11 cellular contexts compared by ENCODE assay signal in the genomic region with DNA sequence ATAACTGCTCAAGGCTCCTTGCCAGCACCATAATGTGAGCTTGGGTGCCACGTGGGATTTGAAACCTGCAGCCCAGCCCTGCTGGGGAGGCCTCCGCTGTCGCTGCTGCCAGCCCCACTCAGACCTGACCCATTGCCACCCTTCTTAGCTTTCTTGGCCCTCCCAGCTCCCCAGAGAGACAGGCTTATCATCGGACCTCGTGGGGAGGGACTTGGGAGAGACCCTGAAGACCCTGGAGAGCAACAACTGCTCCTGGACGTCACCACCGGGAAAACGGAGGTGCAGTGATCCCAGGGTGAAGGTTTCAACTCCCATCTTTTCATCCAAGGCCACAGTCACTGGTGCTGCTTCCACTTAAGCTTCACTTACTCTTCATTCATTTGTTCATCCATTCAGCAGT.
DNase-seq lines count a peak whose midpoint lies in the region; ATAC-seq and TF ChIP-seq lines count a peak whose summit lies in the region.
"Had no signal": no experiment of that assay in that cellular context is flagged by ENCODE, and none has a peak within 500 bp of the region (broad histone marks: within the 10 kb centered on the region; RNA-seq: fewer than 3 reads in every experiment).

No MANE protein-coding gene starts in this region.

- peak; percentile 36 for DNase-seq in activated CD8-positive, alpha-beta memory T cell treated with anti-CD3 and anti-CD28 coated beads, Interleukin-2, amount 10 ng/mL, durations not matched to agents 7 days and 5 days
- no peak for DNase-seq in activated CD8-positive, alpha-beta memory T cell treated with anti-CD3 and anti-CD28 coated beads, Interleukin-2, amount 50 U/mL, for 48 hours
- DNase-seq in D341Med (ENCODE audit: low spot score): peak; percentile 0
- DNase-seq in islet precursor cell: peak; percentile 36
- DNase-seq in spleen: peak; percentile 52
- DNase-seq in CD4-positive, alpha-beta memory T cell: no peak
- DNase-seq: BE2C, DMS 273 treated with DMSO at 0.1 percent for 48 hours had no signal

- H3K36me3 ChIP-seq in spleen: no peaks in the 10 kb centered on the region
- no peaks in the 10 kb centered on the region for H3K36me3 ChIP-seq in CD4-positive, alpha-beta memory T cell (ENCODE audit: insufficient read depth, low read length)
- H3K36me3 ChIP-seq: BE2C, HAP-1 had no signal

- H3K36me3 Mint-ChIP-seq in activated CD8-positive, alpha-beta memory T cell treated with anti-CD3 and anti-CD28 coated beads, Interleukin-2, amount 10 ng/mL, durations not matched to agents 7 days and 5 days: no peaks in the 10 kb centered on the region
- H3K36me3 Mint-ChIP-seq in CD4-positive, alpha-beta memory T cell: no peaks in the 10 kb centered on the region

- POLR2A ChIA-PET in CD4-positive, alpha-beta memory T cell (lab: Charles Lee; ENCODE audit: partially characterized antibody): no interaction called here

- intact Hi-C loops in spleen (cut with DNase I; ENCODE audit: low total_unique reads): no loop called here
- intact Hi-C loops in CD4-positive, alpha-beta memory T cell (cut with micrococcal nuclease): no loop called here

- no peak for ATAC-seq in activated CD8-positive, alpha-beta memory T cell treated with anti-CD3 and anti-CD28 coated beads, Interleukin-2, amount 10 ng/mL, durations not matched to agents 7 days and 5 days
- ATAC-seq in HG03139 (IDR thresholded peaks at IDR 0.05; ENCODE audit: unreplicated experiment) (no peak), HG02623 (IDR thresholded peaks at IDR 0.05; ENCODE audit: unreplicated experiment) (no peak)

- no peaks in the 10 kb centered on the region for H3K4me1 Mint-ChIP-seq in activated CD8-positive, alpha-beta memory T cell treated with anti-CD3 and anti-CD28 coated beads, Interleukin-2, amount 10 ng/mL, durations not matched to agents 7 days and 5 days
- no peaks in the 10 kb centered on the region for H3K4me1 Mint-ChIP-seq in CD4-positive, alpha-beta memory T cell

- H3K4me3 Mint-ChIP-seq in activated CD8-positive, alpha-beta memory T cell treated with anti-CD3 and anti-CD28 coated beads, Interleukin-2, amount 10 ng/mL, durations not matched to agents 7 days and 5 days: no peak overlapping the region
- H3K4me3 Mint-ChIP-seq in CD4-positive, alpha-beta memory T cell: no peak overlapping the region

- no peak for TF ChIP-seq POLR2A in spleen (IDR thresholded peaks at IDR 0.05)

- CTCF ChIA-PET in activated CD8-positive, alpha-beta memory T cell treated with anti-CD3 and anti-CD28 coated beads, Interleukin-2, amount 10 ng/mL, durations not matched to agents 7 days and 5 days (lab: Charles Lee): no interaction called here
- CTCF ChIA-PET in CD4-positive, alpha-beta memory T cell (lab: Charles Lee; ENCODE audit: partially characterized antibody): no interaction called here

- no peak for TF ChIP-seq CTCF in spleen (IDR thresholded peaks at IDR 0.05 in 8 of 11, conservative IDR thresholded peaks at IDR 0.05 in 3 of 11)

- peaks cover 3% of the 10 kb centered on the region for H3K27me3 Mint-ChIP-seq in activated CD8-positive, alpha-beta memory T cell treated with anti-CD3 and anti-CD28 coated beads, Interleukin-2, amount 10 ng/mL, durations not matched to agents 7 days and 5 days
- H3K27me3 Mint-ChIP-seq in CD4-positive, alpha-beta memory T cell: peaks cover 3 to 20% of the 10 kb centered on the region in 2 donors

- no peak overlapping the region for H3K27ac Mint-ChIP-seq in activated CD8-positive, alpha-beta memory T cell treated with anti-CD3 and anti-CD28 coated beads, Interleukin-2, amount 10 ng/mL, durations not matched to agents 7 days and 5 days
- H3K27ac Mint-ChIP-seq in CD4-positive, alpha-beta memory T cell: no peak overlapping the region

- H3K4me1 ChIP-seq in spleen: no peaks in the 10 kb centered on the region
- H3K4me1 ChIP-seq in CD4-positive, alpha-beta memory T cell (ENCODE audit: insufficient read depth, low read length): no peaks in the 10 kb centered on the region
- H3K4me1 ChIP-seq: BE2C, HAP-1 had no signal

- H3K27ac ChIP-seq in spleen: no peak overlapping the region
- H3K27ac ChIP-seq in CD4-positive, alpha-beta memory T cell (ENCODE audit: low read depth, low read length): no peak overlapping the region

- WGBS in spleen, 5 donors: 70 to 81% (median 71%) methylated on average over 8 of the region's 8 CpGs

- no peak overlapping the region for H3K4me3 ChIP-seq in spleen
- H3K4me3 ChIP-seq in CD4-positive, alpha-beta memory T cell (ENCODE audit: low read length in 2 of 2): no peak overlapping the region
- H3K4me3 ChIP-seq: HAP-1 had no signal

- H3K9me3 Mint-ChIP-seq in activated CD8-positive, alpha-beta memory T cell treated with anti-CD3 and anti-CD28 coated beads, Interleukin-2, amount 10 ng/mL, durations not matched to agents 7 days and 5 days (ENCODE audit: low read depth): no peaks in the 10 kb centered on the region
- H3K9me3 Mint-ChIP-seq in CD4-positive, alpha-beta memory T cell: no peaks in the 10 kb centered on the region

- H3K27me3 ChIP-seq in spleen (replicated peaks in 1 of 7): peaks cover 0 to 58% (median 0%) of the 10 kb centered on the region in 7 donors
- no peaks in the 10 kb centered on the region for H3K27me3 ChIP-seq in CD4-positive, alpha-beta memory T cell (ENCODE audit: insufficient read depth, low read length)
- H3K27me3 ChIP-seq: BE2C had no signal

- no peaks in the 10 kb centered on the region for H3K9me3 ChIP-seq in spleen
- no peaks in the 10 kb centered on the region for H3K9me3 ChIP-seq in CD4-positive, alpha-beta memory T cell (ENCODE audit: control insufficient read depth in 1 of 2, low read length in 2 of 2)
- H3K9me3 ChIP-seq: BE2C, HAP-1 had no signal

Comparison
In these comparisons a context has a peak if more than half of its experiments do, and no peak if none do; other contexts are left out.
1. DNase-seq: peak in activated CD8-positive, alpha-beta memory T cell treated with anti-CD3 and anti-CD28 coated beads, Interleukin-2, amount 10 ng/mL, durations not matched to agents 7 days and 5 days (single experiment), D341Med (single experiment), islet precursor cell (single experiment) and spleen (single experiment); none in activated CD8-positive, alpha-beta memory T cell treated with anti-CD3 and anti-CD28 coated beads, Interleukin-2, amount 50 U/mL, for 48 hours (single experiment) and CD4-positive, alpha-beta memory T cell (0 of 5).